Comparison of ENCODE assay signal across 1 cellular context in genomic region chr2:230875347-230876315, GRCh38.
TF ChIP-seq lines count a peak whose summit lies in the region.

No MANE protein-coding gene starts in this region.

TF ChIP-seq in GM23338, 12 proteins besides CTCF, POLR2A, EP300 and RAD21:
- TF ChIP-seq REST (IDR thresholded peaks at IDR 0.05; ENCODE audit: unreplicated experiment): no peak
